In the genomic region with DNA sequence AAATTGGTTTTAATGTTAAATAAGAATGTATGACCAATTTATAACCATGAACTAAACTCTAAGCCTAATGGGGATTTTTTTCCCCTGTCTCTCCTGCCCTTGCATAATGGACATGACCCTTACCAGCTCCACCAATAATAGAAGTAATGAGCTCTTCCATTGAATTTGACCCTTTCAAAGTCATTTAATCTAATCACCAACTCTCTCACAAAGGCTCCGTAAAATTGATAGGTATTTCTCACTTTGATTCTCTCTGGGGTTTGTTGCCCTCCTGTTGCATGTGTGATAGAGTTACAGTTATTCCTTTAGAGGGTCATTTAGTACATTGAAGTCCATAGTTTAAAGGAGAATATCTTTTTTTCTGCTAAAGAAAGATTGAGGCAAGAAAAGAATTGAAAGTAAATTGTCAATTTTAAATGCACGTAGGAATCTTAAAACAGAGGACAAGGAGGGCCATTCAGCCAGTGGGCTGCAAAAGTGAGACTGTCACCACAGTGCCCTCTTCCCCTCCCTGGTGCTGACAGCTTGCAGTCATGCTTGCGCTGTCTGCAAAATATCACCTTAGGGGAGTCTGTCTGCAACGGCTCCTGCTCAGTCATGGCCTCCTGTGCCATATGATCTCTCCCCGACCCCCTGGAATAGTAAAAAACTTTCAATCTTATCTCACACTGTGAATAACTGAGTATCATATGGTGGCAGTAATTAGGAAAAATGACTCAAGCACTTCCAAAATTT, we compare ENCODE assay signal across 19 cellular contexts.
"Had no signal": no experiment of that assay in that cellular context is flagged by ENCODE, and none has a peak within 500 bp of the region (broad histone marks: within the 10 kb centered on the region; RNA-seq: fewer than 3 reads in every experiment).

No MANE protein-coding gene starts in this region.

- H3K36me3 ChIP-seq: colonic mucosa, esophagus muscularis mucosa, tibial artery had no signal

- H3K9me3 ChIP-seq: colonic mucosa, esophagus muscularis mucosa, tibial artery had no signal

- H3K27ac ChIP-seq: colonic mucosa, esophagus muscularis mucosa, skin epidermis, tibial artery had no signal

- ATAC-seq: activated CD8-positive, alpha-beta T cell treated with anti-CD3 and anti-CD28 coated beads, Interleukin-2, amount 10 ng/mL, durations not matched to agents 7 days and 5 days; activated naive CD4-positive, alpha-beta T cell treated with anti-CD3 and anti-CD28 coated beads, Interleukin-2, amount 50 U/mL, for 72 hours; naive thymus-derived CD8-positive, alpha-beta T cell had no signal

- DNase-seq: activated CD4-positive, alpha-beta T cell treated with anti-CD3 and anti-CD28 coated beads, Interleukin-2, amount 10 ng/mL, durations not matched to agents 24 days and 14 days; activated CD4-positive, CD25-positive, alpha-beta regulatory T cell; activated CD8-positive, alpha-beta memory T cell treated with anti-CD3 and anti-CD28 coated beads, Interleukin-2, amount 50 U/mL, for 4 hours; activated CD8-positive, alpha-beta T cell treated with anti-CD3 and anti-CD28 coated beads, Interleukin-2, amount 10 ng/mL, durations not matched to agents 7 days and 5 days; activated effector memory CD4-positive, alpha-beta T cell treated with anti-CD3 and anti-CD28 coated beads, Interleukin-2, amount 50 U/mL, for 16 hours; activated T-cell treated with anti-CD3 and anti-CD28 coated beads, Interleukin-2, amount 50 U/mL, for 48 hours; central memory CD4-positive, alpha-beta T cell; colonic mucosa; hippocampal formation; kidney glomerular epithelial cell; naive thymus-derived CD8-positive, alpha-beta T cell; nucleus accumbens; stimulated activated CD4-positive, alpha-beta T cell treated with anti-CD3 and anti-CD28 coated beads, Interleukin-4, amount 100 ng/mL, for 24 hours; stimulated activated naive CD4-positive, alpha-beta T cell; tibial artery had no signal

- H3K4me3 ChIP-seq: colonic mucosa, esophagus muscularis mucosa, lung, skin epidermis, tibial artery had no signal

- H3K4me1 ChIP-seq: colonic mucosa, esophagus muscularis mucosa, tibial artery had no signal

- H3K27me3 ChIP-seq: colonic mucosa, esophagus muscularis mucosa, tibial artery had no signal
